In genomic region chr4:47914219-47914925, GRCh38 we compare ENCODE assay signal across 8 cellular contexts. TPM values are rescaled to one million over a fixed set of nuclear protein-coding genes. Genes with fewer than 3 reads are reported as not detected.
DNase-seq lines count a peak whose midpoint lies in the region; ATAC-seq lines count a peak whose summit lies in the region.

Gene NFXL1 (minus strand): TSS chr4:47914583. CDS start chr4:47914203, 380 bp downstream.

- peak; percentile 78 for DNase-seq in COLO829 (ENCODE audit: low spot score)
- DNase-seq in HT-29 (ENCODE audit: low spot score) = peak; percentile 96
- DNase-seq in NK-92 treated with Interleukin-12 subunit alpha and Interleukin-12 subunit beta, amount 100 ng/mL, for 24 hours (lab: John Stamatoyannopoulos, UW) = peak; percentile 97
- peak; percentile 97 for DNase-seq in activated CD8-positive, alpha-beta memory T cell treated with anti-CD3 and anti-CD28 coated beads for 24 hours
- peak; percentile 96 for DNase-seq in effector CD8-positive, alpha-beta T cell (lab: John Stamatoyannopoulos, UW)
- DNase-seq in lung microvascular endothelial cell (ENCODE audit: low read depth in 2 of 2) = peak; percentile 97
- peak; percentile 85 to 94 (median 93) for DNase-seq in stimulated activated CD4-positive, alpha-beta T cell treated with anti-CD3 and anti-CD28 coated beads, TNF-alpha, amount 100 ng/mL, for 4 hours (ENCODE audit: low read depth in 3 of 3)

- ATAC-seq in GM21360 (IDR thresholded peaks at IDR 0.05; ENCODE audit: unreplicated experiment) = peak; percentile 96

RNA-seq across cellular contexts. Expression of gene NFXL1, which starts in this region (rescaled TPM):
- 7.9 and 13.2 TPM in 2 replicates for total RNA-seq in HT-29 (2014; rRNA removed; shearing (Covaris generic))
- total RNA-seq in lung microvascular endothelial cell = 3.5 and 5.6 TPM in 2 replicates

Comparison
In these comparisons a context has a peak if more than half of its experiments do, and no peak if none do; other contexts are left out.
1. Peak in every context shown above with its lines: DNase-seq and ATAC-seq.